1 cellular context compared by ENCODE assay signal in genomic region chr2:85886585-85886984, GRCh38.
TF ChIP-seq lines count a peak whose summit lies in the region.

No MANE protein-coding gene starts in this region.

TF ChIP-seq in SK-N-SH, 30 proteins besides CTCF, POLR2A, EP300 and RAD21 (continued from another document):
- TF ChIP-seq IRF3 (IDR thresholded peaks at IDR 0.05; ENCODE audit: low read depth, low read length): no peak
- TF ChIP-seq GABPA (IDR thresholded peaks at IDR 0.05; ENCODE audit: low read depth): no peak
- TF ChIP-seq ZBTB33 (IDR thresholded peaks at IDR 0.05; ENCODE audit: borderline replicate concordance, low read depth): no peak
- no peak for TF ChIP-seq FOXM1 (IDR thresholded peaks at IDR 0.05; ENCODE audit: low read depth)
- no peak for TF ChIP-seq GATA2 (CRISPR knock-in tag; IDR thresholded peaks at IDR 0.05)
- peak; percentile 88 for TF ChIP-seq TCF12 (IDR thresholded peaks at IDR 0.05)
- peak; percentile 92 for TF ChIP-seq SIN3A (IDR thresholded peaks at IDR 0.05; ENCODE audit: borderline replicate concordance, low read depth, low read length)
- no peak for TF ChIP-seq MEF2A (IDR thresholded peaks at IDR 0.05; ENCODE audit: borderline replicate concordance, low read depth)
